Comparison of ENCODE assay signal across 12 cellular contexts in genomic region chr1:161084205-161084988, GRCh38. TPM values are rescaled to one million over a fixed set of nuclear protein-coding genes. Genes with fewer than 3 reads are reported as not detected.
A peak's percentile ranks its signal among the peaks of the same experiment; 100 is the strongest.
DNase-seq lines count a peak whose midpoint lies in the region; ATAC-seq and TF ChIP-seq lines count a peak whose summit lies in the region.
"Had no signal": no experiment of that assay in that cellular context is flagged by ENCODE, and none has a peak within 500 bp of the region (broad histone marks: within the 10 kb centered on the region; RNA-seq: fewer than 3 reads in every experiment).

No MANE protein-coding gene starts in this region.

- H3K4me3 ChIP-seq in breast epithelium: peak overlapping the region in 2 of 3 donors; percentile 60 to 65
- H3K4me3 ChIP-seq: mucosa of descending colon had no signal

- H3K4me1 Mint-ChIP-seq in type B pancreatic cell (ENCODE audit: unreplicated experiment): peaks cover 25% of the 10 kb centered on the region

- H3K9me3 ChIP-seq in breast epithelium: no peaks in the 10 kb centered on the region
- H3K9me3 ChIP-seq: mucosa of descending colon had no signal

- H3K4me3 Mint-ChIP-seq in type B pancreatic cell: peak overlapping the region; percentile 88

- H3K27ac Mint-ChIP-seq in type B pancreatic cell: peak overlapping the region; percentile 97

- peak overlapping the region; percentile 92 to 98 for H3K27ac ChIP-seq in breast epithelium

- H3K4me1 ChIP-seq in breast epithelium: peaks cover 0 to 15% of the 10 kb centered on the region in 2 donors

- H3K27me3 ChIP-seq in breast epithelium: no peaks in the 10 kb centered on the region

- H3K36me3 Mint-ChIP-seq in type B pancreatic cell: peaks cover 15% of the 10 kb centered on the region

- no peaks in the 10 kb centered on the region for H3K27me3 Mint-ChIP-seq in type B pancreatic cell

- H3K9me3 Mint-ChIP-seq in type B pancreatic cell: no peaks in the 10 kb centered on the region

- H3K36me3 ChIP-seq in breast epithelium: no peaks in the 10 kb centered on the region

- intact Hi-C loops in breast epithelium (cut with DNase I; ENCODE audit: low total_unique reads): no loop called here

- TF ChIP-seq POLR2A in breast epithelium (IDR thresholded peaks at IDR 0.05): no peak

- peak; percentile 37 for DNase-seq in HT-29 (ENCODE audit: low spot score)
- no peak for DNase-seq in breast epithelium (ENCODE audit: low spot score in 2 of 2)
- DNase-seq in islet precursor cell: peak; percentile 92
- DNase-seq in type B pancreatic cell (ENCODE audit: extremely low spot score, unreplicated experiment): no peak
- DNase-seq in MV-4-11 (lab: John Stamatoyannopoulos, UW): no peak
- no peak for DNase-seq in NCI-H82 (lab: John Stamatoyannopoulos, UW)
- DNase-seq: effector CD8-positive, alpha-beta T cell; NCI-H2107 had no signal

- ATAC-seq in HG02610 (IDR thresholded peaks at IDR 0.05; ENCODE audit: unreplicated experiment): no peak

- TF ChIP-seq CTCF in breast epithelium (IDR thresholded peaks at IDR 0.05) (no peak), type B pancreatic cell (conservative IDR thresholded peaks at IDR 0.05) (no peak)

RNA-seq across cellular contexts. Expression of gene NECTIN4, which starts 5.0 kb away (rescaled TPM):
- total RNA-seq in HT-29 (2014; rRNA removed; shearing (Covaris generic)): 8.6 and 10.4 TPM in 2 replicates
- 10 to 100 TPM in 2 of 3 donors, not detected in 1; 28.5 to 56.3 TPM for total RNA-seq in breast epithelium
- total RNA-seq in type B pancreatic cell (ENCODE audit: low replicate concordance): 57.7 and 193 TPM in 2 replicates
- total RNA-seq: LHCN-M2 had no signal

RNA-seq across cellular contexts. Expression of gene KLHDC9, which starts 13.8 kb away (rescaled TPM):
- 3.8 and 5.5 TPM in 2 replicates for total RNA-seq in HT-29 (2014; rRNA removed; shearing (Covaris generic))
- 1 to 10 TPM; 5.8 to 9.8 (median 8.5) TPM for total RNA-seq in breast epithelium
- total RNA-seq in type B pancreatic cell (ENCODE audit: low replicate concordance): 14.1 and 14.3 TPM in 2 replicates

RNA-seq across cellular contexts. Expression of gene ARHGAP30, which starts 14.7 kb away (rescaled TPM):
- 0.58 and 0.86 TPM in 2 replicates for total RNA-seq in HT-29 (2014; rRNA removed; shearing (Covaris generic))
- 10 to 100 TPM in 1 of 3 donors, 1 to 10 TPM in 2; 5.2 to 16.5 (median 7.9) TPM for total RNA-seq in breast epithelium
- 1.3 and 3.3 TPM in 2 replicates for total RNA-seq in type B pancreatic cell (ENCODE audit: low replicate concordance)
- total RNA-seq: LHCN-M2, renal cortical epithelial cell had no signal

RNA-seq across cellular contexts. Expression of gene PFDN2, which starts 33.4 kb away (rescaled TPM):
- 67.7 and 70.5 TPM in 2 replicates for total RNA-seq in HT-29 (2014; rRNA removed; shearing (Covaris generic))
- 10 to 100 TPM; 32.5 to 50.1 (median 37.0) TPM for total RNA-seq in breast epithelium
- total RNA-seq in type B pancreatic cell (ENCODE audit: low replicate concordance): 41.1 and 50.9 TPM in 2 replicates

RNA-seq across cellular contexts. Expression of gene NIT1, which starts 33.5 kb away (rescaled TPM):
- total RNA-seq in HT-29 (2014; rRNA removed; shearing (Covaris generic)): 25.1 and 30.8 TPM in 2 replicates
- 10 to 100 TPM; 36.3 to 44.5 (median 37.0) TPM for total RNA-seq in breast epithelium
- total RNA-seq in type B pancreatic cell (ENCODE audit: low replicate concordance): 42.4 and 47.5 TPM in 2 replicates

Comparison
In these comparisons a context has a peak if more than half of its experiments do, and no peak if none do; other contexts are left out.
1. DNase-seq: peak in HT-29 (single experiment) and islet precursor cell (single experiment); none in breast epithelium (0 of 2), type B pancreatic cell (single experiment), MV-4-11 (single experiment) and NCI-H82 (single experiment).